In the genomic region with DNA sequence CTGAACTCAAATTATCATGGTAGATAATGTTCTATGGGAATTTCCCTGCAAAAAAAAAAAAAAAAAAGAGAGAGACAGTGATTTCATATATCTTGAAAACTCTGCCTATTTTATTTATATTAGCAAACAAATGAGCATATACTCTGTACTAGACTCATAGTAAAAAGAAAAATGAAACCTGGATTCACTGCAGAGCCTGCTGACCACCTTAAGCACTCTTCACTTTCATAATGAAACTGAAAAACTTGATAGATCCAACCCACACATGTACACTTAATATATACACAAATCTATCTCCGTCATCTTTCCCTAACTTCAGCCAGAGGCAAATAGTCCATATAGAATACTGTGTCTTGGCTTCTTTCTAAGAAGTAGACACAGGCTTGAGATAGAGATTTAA, we compare ENCODE assay signal across 19 cellular contexts.
"Had no signal": no experiment of that assay in that cellular context is flagged by ENCODE, and none has a peak within 500 bp of the region (broad histone marks: within the 10 kb centered on the region; RNA-seq: fewer than 3 reads in every experiment).

No MANE protein-coding gene starts in this region.

- ATAC-seq: foreskin keratinocyte; heart right ventricle; naive thymus-derived CD4-positive, alpha-beta T cell; right lobe of liver; stimulated activated memory B cell treated with anti-CD40 and anti-IgM and Interleukin-4, amounts not matched to agents 10 μg/mL and 1 μg/mL and 100 μg/mL, for 72 hours had no signal

- H3K4me3 ChIP-seq: coronary artery, heart right ventricle, prostate gland, right lobe of liver, stomach had no signal

- DNase-seq: effector CD4-positive, alpha-beta T cell; endodermal cell; erythroblast; foreskin keratinocyte; heart right ventricle; hypothalamus; kidney glomerular epithelial cell; mesendoderm; naive thymus-derived CD4-positive, alpha-beta T cell; nephron progenitor cell; retina; right lobe of liver; stimulated activated CD4-positive, alpha-beta T cell treated with anti-CD3 and anti-CD28 coated beads, Interleukin-1b, Interleukin-23, amount 100 ng/mL, for 48 hours; stimulated activated CD4-positive, alpha-beta T cell treated with anti-CD3 and anti-CD28 coated beads, Interleukin-4, amount 100 ng/mL, for 24 hours; stomach; trophoblast cell had no signal
